19 cellular contexts compared by ENCODE assay signal in genomic region chr16:46808997-46809396, GRCh38. TPM values are rescaled to one million over a fixed set of nuclear protein-coding genes. Genes with fewer than 3 reads are reported as not detected.
A peak's percentile ranks its signal among the peaks of the same experiment; 100 is the strongest.
DNase-seq lines count a peak whose midpoint lies in the region; ATAC-seq and TF ChIP-seq lines count a peak whose summit lies in the region.
"Had no signal": no experiment of that assay in that cellular context is flagged by ENCODE, and none has a peak within 500 bp of the region (broad histone marks: within the 10 kb centered on the region; RNA-seq: fewer than 3 reads in every experiment).

No MANE protein-coding gene starts in this region.

- no peak overlapping the region for H4K8ac ChIP-seq in trophoblast cell (ENCODE audit: low read depth, low read length)

- no peak overlapping the region for H3K4me3 Mint-ChIP-seq in GM23338
- H3K4me3 Mint-ChIP-seq: activated T-cell treated with anti-CD3 and anti-CD28 coated beads, Interleukin-2, amount 50 U/mL, for 4 hours; nephron had no signal

- H3K4me3 ChIP-seq in trophoblast cell (ENCODE audit: low read depth, low read length) (no peak overlapping the region), GM23338 (no peak overlapping the region)
- H3K4me3 ChIP-seq: ascending aorta, sigmoid colon, suprapubic skin had no signal

- H3K27me3 ChIP-seq in trophoblast cell (ENCODE audit: insufficient read depth, low read length) (no peaks in the 10 kb centered on the region), GM23338 (ENCODE audit: insufficient read depth) (no peaks in the 10 kb centered on the region)
- H3K27me3 ChIP-seq: ascending aorta, dorsolateral prefrontal cortex, sigmoid colon, suprapubic skin had no signal

- ATAC-seq in GM18909 (IDR thresholded peaks at IDR 0.05; ENCODE audit: poor library complexity, unreplicated experiment) = peak; percentile 82
- peak; percentile 84 for ATAC-seq in GM21786 (IDR thresholded peaks at IDR 0.05; ENCODE audit: unreplicated experiment)
- ATAC-seq in HG03378 (IDR thresholded peaks at IDR 0.05; ENCODE audit: unreplicated experiment) = peak; percentile 67
- no peak for ATAC-seq in GM23338
- ATAC-seq: activated T-cell treated with anti-CD3 and anti-CD28 coated beads, Interleukin-2, amount 50 U/mL, for 4 hours; HCT116 had no signal

- H2AFZ ChIP-seq in trophoblast cell (ENCODE audit: insufficient read depth, low read length, poor library complexity) = no peak overlapping the region
- no peak overlapping the region for H2AFZ ChIP-seq in GM23338

- no peak overlapping the region for H3K27ac Mint-ChIP-seq in GM23338

- no peaks in the 10 kb centered on the region for H3K9me3 Mint-ChIP-seq in GM23338

- no peak overlapping the region for H2BK120ac ChIP-seq in trophoblast cell (ENCODE audit: insufficient read depth, low read length, poor library complexity)

- TF ChIP-seq CTCF in GM23338 (conservative IDR thresholded peaks at IDR 0.05; ENCODE audit: low read depth in 2 of 2) = no peak

- peaks cover 3% of the 10 kb centered on the region; the same call in 1 of the 3 replicates for H3K4me1 Mint-ChIP-seq in GM23338

- H3K27ac ChIP-seq in trophoblast cell (ENCODE audit: low read depth, low read length) (no peak overlapping the region), GM23338 (ENCODE audit: low read depth) (no peak overlapping the region)
- H3K27ac ChIP-seq: ascending aorta, sigmoid colon, suprapubic skin had no signal

- no peaks in the 10 kb centered on the region for H3K9me3 ChIP-seq in trophoblast cell (ENCODE audit: insufficient read depth, low read depth, low read length)
- H3K9me3 ChIP-seq: ascending aorta, sigmoid colon, SK-N-SH, suprapubic skin had no signal

- H3K23ac ChIP-seq in trophoblast cell (ENCODE audit: low read length) = no peak overlapping the region

- no peaks in the 10 kb centered on the region; the same call in 2 of the 3 replicates for H3K36me3 Mint-ChIP-seq in GM23338 (ENCODE audit: low read depth)

- no peak for DNase-seq in trophoblast cell
- no peak for DNase-seq in activated CD4-positive, CD25-positive, alpha-beta regulatory T cell (lab: John Stamatoyannopoulos, UW)
- DNase-seq in GM23338 (ENCODE audit: low spot score) = no peak
- DNase-seq in stimulated activated CD4-positive, alpha-beta T cell treated with anti-CD3 and anti-CD28 coated beads, Interleukin-4, amount 100 ng/mL, for 24 hours = no peak
- DNase-seq: activated CD4-positive, alpha-beta T cell treated with anti-CD3 and anti-CD28 coated beads for 1 hour; activated T-cell treated with anti-CD3 and anti-CD28 coated beads, Interleukin-2, amount 50 U/mL, for 4 hours; dorsolateral prefrontal cortex; kidney; NCI-H1105 treated with DMSO at 0.1 percent for 48 hours; NCI-H774; sigmoid colon; SK-N-SH had no signal

- H3K79me1 ChIP-seq in trophoblast cell (ENCODE audit: low read length) = no peaks in the 10 kb centered on the region

- no peak overlapping the region for H2BK5ac ChIP-seq in trophoblast cell (ENCODE audit: low read depth, low read length, poor library complexity)

- H3F3A ChIP-seq in GM23338 (replicated peaks; ENCODE audit: low read depth) = no peaks in the 10 kb centered on the region

- H2BK12ac ChIP-seq in trophoblast cell (ENCODE audit: low read length) = no peak overlapping the region

- no peaks in the 10 kb centered on the region for H3K27me3 Mint-ChIP-seq in GM23338 (ENCODE audit: insufficient read depth, low read depth, poor library complexity)

- no peak overlapping the region for H3K14ac ChIP-seq in trophoblast cell (ENCODE audit: low read length)

- H3K9me2 ChIP-seq in GM23338 (ENCODE audit: insufficient read depth) = no peaks in the 10 kb centered on the region
- H3K9me2 ChIP-seq: SK-N-SH had no signal

- no CpG with 5 or more reads among the region's 4 CpGs for WGBS in trophoblast cell (ENCODE audit: extremely low coverage, insufficient coverage, insufficient read length)

- H3K4me1 ChIP-seq in trophoblast cell (ENCODE audit: control insufficient read depth in 1 of 2, insufficient read depth in 2 of 2, low read length in 2 of 2) (peaks cover 3 to 4% of the 10 kb centered on the region in 2 experiments), GM23338 (ENCODE audit: insufficient read depth) (no peaks in the 10 kb centered on the region)

- peak overlapping the region; percentile 83 for H3K4ac ChIP-seq in trophoblast cell (ENCODE audit: low read depth, low read length)

- H3K18ac ChIP-seq in trophoblast cell (ENCODE audit: low read length) = no peak overlapping the region

- H3K79me2 ChIP-seq in trophoblast cell (ENCODE audit: control insufficient read depth, insufficient read depth, low read length, poor library complexity) (peaks cover 9% of the 10 kb centered on the region), GM23338 (replicated peaks; ENCODE audit: insufficient read depth) (peaks cover 74% of the 10 kb centered on the region)

- no peak overlapping the region for H4K12ac ChIP-seq in trophoblast cell (ENCODE audit: low read depth, low read length)

- H2AK5ac ChIP-seq in trophoblast cell (ENCODE audit: low read length) = no peak overlapping the region

- H4K20me1 ChIP-seq in GM23338 (replicated peaks; ENCODE audit: insufficient read depth) = no peaks in the 10 kb centered on the region; the same call in none of the 2 replicates

- no peak overlapping the region for H3K4me2 ChIP-seq in trophoblast cell (ENCODE audit: low read length)
- H3K4me2 ChIP-seq in GM23338 = no peak overlapping the region

- no peak overlapping the region for H3K9ac ChIP-seq in trophoblast cell (ENCODE audit: low read length)
- H3K9ac ChIP-seq: SK-N-SH had no signal

- no peak overlapping the region for H4K91ac ChIP-seq in trophoblast cell (ENCODE audit: low read depth, low read length)

- H3K36me3 ChIP-seq in trophoblast cell (ENCODE audit: control insufficient read depth in 1 of 2, insufficient read depth in 2 of 2, low read length in 2 of 2) = peaks cover 0 to 5% of the 10 kb centered on the region in 2 experiments
- no peaks in the 10 kb centered on the region for H3K36me3 ChIP-seq in GM23338 (ENCODE audit: insufficient read depth)
- H3K36me3 ChIP-seq: ascending aorta, sigmoid colon, suprapubic skin had no signal

TF ChIP-seq in GM23338, 12 proteins besides CTCF, POLR2A, EP300 and RAD21 (continues in another document):
- TF ChIP-seq EZH2 (IDR thresholded peaks at IDR 0.05; ENCODE audit: low read depth, unreplicated experiment) (no peak), ETS1 (IDR thresholded peaks at IDR 0.05) (no peak), REST (IDR thresholded peaks at IDR 0.05; ENCODE audit: unreplicated experiment) (no peak), ZNF331 (CRISPR knock-in tag; IDR thresholded peaks at IDR 0.05; ENCODE audit: low read depth) (no peak), JUNB (IDR thresholded peaks at IDR 0.05; ENCODE audit: unreplicated experiment) (no peak), ZNF114 (CRISPR knock-in tag; IDR thresholded peaks at IDR 0.05) (no peak), CREB1 (CRISPR knock-in tag; IDR thresholded peaks at IDR 0.05; ENCODE audit: low read depth) (no peak)

RNA-seq across cellular contexts. Expression of gene C16orf87, which starts 22.0 kb away (rescaled TPM):
- polyA plus RNA-seq in trophoblast cell (2013) = 30.3 and 33.4 TPM in 2 replicates
- total RNA-seq in GM23338 (2014; rRNA removed; shearing (Covaris generic)) = 23.4 and 32.1 TPM in 2 replicates
- 40.2 and 46.0 TPM in 2 replicates for polyA plus RNA-seq in GM23338 (2016; fragmentation: Nextera tagmentation; extraction: Ambion mirVana)
